In the genomic region with DNA sequence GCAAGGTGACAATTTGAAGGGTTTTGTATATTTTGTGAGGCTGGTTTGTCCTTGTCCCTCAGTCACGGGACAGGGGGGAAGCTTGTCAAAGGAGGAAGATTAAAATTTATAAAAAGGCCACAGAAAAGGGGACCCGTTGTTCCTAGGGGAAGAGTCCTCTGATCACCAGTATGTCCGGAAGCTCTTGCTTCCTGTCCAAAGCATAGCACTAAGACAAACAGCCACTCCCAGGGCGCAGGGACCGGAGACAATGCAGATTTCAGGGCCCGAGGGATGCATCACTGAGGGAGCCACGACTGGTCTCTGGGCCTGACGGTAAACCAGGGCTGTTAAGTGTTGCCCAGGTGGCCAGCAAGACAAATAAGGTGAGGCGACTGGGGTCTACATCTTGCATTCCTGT, we compare ENCODE assay signal across 23 cellular contexts.
DNase-seq lines count a peak whose midpoint lies in the region; ATAC-seq, FAIRE-seq and TF ChIP-seq lines count a peak whose summit lies in the region.
"Had no signal": no experiment of that assay in that cellular context is flagged by ENCODE, and none has a peak within 500 bp of the region (broad histone marks: within the 10 kb centered on the region; RNA-seq: fewer than 3 reads in every experiment).

No MANE protein-coding gene starts in this region.

- no peaks in the 10 kb centered on the region for H3K4me1 ChIP-seq in right lobe of liver
- H3K4me1 ChIP-seq in HepG2 (ENCODE audit: insufficient read depth, low read length): no peaks in the 10 kb centered on the region
- peaks cover 0 to 11% of the 10 kb centered on the region in 2 donors for H3K4me1 ChIP-seq in left lung

- TF ChIP-seq RAD21 in HepG2 (CRISPR knock-in tag; IDR thresholded peaks at IDR 0.05): no peak

- CTCF ChIA-PET in HepG2 (lab: Yijun Ruan, JAX; ENCODE audit: low intra/inter-chr PET ratio, low total read pairs): no interaction called here

- in situ Hi-C loops in HepG2 (cut with HindIII; ENCODE audit: extremely low pct_ligation_motif_present, low pct_unique_long_range_greater_than_20kb): no loop called here

- H3K4me3 ChIP-seq in right lobe of liver: no peak overlapping the region
- no peak overlapping the region for H3K4me3 ChIP-seq in HepG2 (replicated peaks in 1 of 3; ENCODE audit: insufficient read depth in 1 of 3, low read depth in 2 of 3, low read length in 3 of 3)
- H3K4me3 ChIP-seq in left lung: no peak overlapping the region

- H3K27ac ChIP-seq in right lobe of liver (no peak overlapping the region), HepG2 (ENCODE audit: extremely low read length, insufficient read depth, low read length) (no peak overlapping the region), left lung (no peak overlapping the region)

- no peak overlapping the region for H3K9ac ChIP-seq in HepG2 (ENCODE audit: insufficient read depth, low read depth, low read length)

- TF ChIP-seq POLR2A in right lobe of liver (IDR thresholded peaks at IDR 0.05): no peak
- no peak for TF ChIP-seq POLR2A in HepG2 (IDR thresholded peaks at IDR 0.05; ENCODE audit: insufficient read depth in 1 of 2, low read depth in 2 of 2, low read length in 2 of 2)

- POLR2A ChIA-PET in HepG2 (lab: Yijun Ruan, JAX): no interaction called here

- H3K9me3 ChIP-seq in right lobe of liver (no peaks in the 10 kb centered on the region), HepG2 (ENCODE audit: low read length) (no peaks in the 10 kb centered on the region), left lung (no peaks in the 10 kb centered on the region)

- no peak for TF ChIP-seq EP300 in HepG2 (IDR thresholded peaks at IDR 0.05; ENCODE audit: low read depth in 2 of 2, low read length in 2 of 2)
- no peak for TF ChIP-seq EP300 in HepG2 (CRISPR knock-in tag; IDR thresholded peaks at IDR 0.05; ENCODE audit: borderline replicate concordance)

- H2AFZ ChIP-seq in HepG2 (ENCODE audit: low read length): no peak overlapping the region

- no TSS peak for BruUV-seq in HepG2 (replicated peaks; lab: Mats Ljungman, UMichigan)

- no peak overlapping the region for H3K4me2 ChIP-seq in HepG2 (ENCODE audit: low read depth, low read length)

- H3K27me3 ChIP-seq in right lobe of liver (no peaks in the 10 kb centered on the region), HepG2 (ENCODE audit: control insufficient read depth in 1 of 2, insufficient read depth in 2 of 2, low read length in 2 of 2) (no peaks in the 10 kb centered on the region), left lung (no peaks in the 10 kb centered on the region)

- DNase-seq in right lobe of liver: peak in 1 of 3 donors; percentile 57
- DNase-seq in HepG2 (ENCODE audit: low spot score): no peak
- DNase-seq in islet precursor cell: peak; percentile 56
- DNase-seq in sciatic nerve (ENCODE audit: low spot score): no peak
- no peak for DNase-seq in left lung
- DNase-seq in activated CD4-positive, CD25-positive, alpha-beta regulatory T cell treated with anti-CD3 and anti-CD28 coated beads, Interleukin-2, amount 50 U/mL, for 72 hours: no peak
- DNase-seq in iPS-NIHi7 (ENCODE audit: extremely low spot score): no peak
- DNase-seq in DMS 273 treated with DMSO at 0.1 percent for 48 hours (lab: John Stamatoyannopoulos, UW): no peak
- DNase-seq: AML-193; C1 segment of cervical spinal cord; CD8-positive, alpha-beta T cell; DMS153; GOT3; HCEC 1CT; NCI-H1105 treated with DMSO at 0.1 percent for 48 hours; NCI-H1694; NCI-H2081; NCI-H2171; NCI-H526; OCI-M1 had no signal

- ATAC-seq in right lobe of liver (peak; percentile 67 to 81 (median 70)), HepG2 (no peak), sciatic nerve (peak; percentile 56), left lung (no peak)
- ATAC-seq: CD8-positive, alpha-beta T cell had no signal

- FAIRE-seq in HepG2 (lab: Jason Lieb, UNC): no peak
- FAIRE-seq: G401.6, GM18507, RCC 7860 had no signal

- intact Hi-C loops in right lobe of liver (cut with DNase I) (no loop called here), HepG2 (cut with micrococcal nuclease; ENCODE audit: unreplicated experiment) (no loop called here), sciatic nerve (cut with DNase I) (no loop called here), left lung (cut with DNase I) (no loop called here)

- no peaks in the 10 kb centered on the region for H4K20me1 ChIP-seq in HepG2 (ENCODE audit: insufficient read depth, low read length)

- no peaks in the 10 kb centered on the region for H3K79me2 ChIP-seq in HepG2 (ENCODE audit: insufficient read depth, low read length)

- 59% methylated on average over 7 of the region's 9 CpGs for WGBS in right lobe of liver (ENCODE audit: insufficient coverage, low coverage, low lambda C conversion rate, missing lambda C conversion rate)
- 25% methylated on average over 7 of the region's 9 CpGs for WGBS in HepG2 (ENCODE audit: low lambda C conversion rate)

- TF ChIP-seq CTCF in right lobe of liver (IDR thresholded peaks at IDR 0.05): no peak
- no peak for TF ChIP-seq CTCF in HepG2 (CRISPR knock-in tag; IDR thresholded peaks at IDR 0.05)
- no peak for TF ChIP-seq CTCF in left lung (IDR thresholded peaks at IDR 0.05)

- H3K36me3 ChIP-seq in right lobe of liver (no peaks in the 10 kb centered on the region), HepG2 (replicated peaks in 1 of 2; ENCODE audit: control insufficient read depth in 1 of 2, insufficient read depth in 2 of 2, low read length in 2 of 2) (no peaks in the 10 kb centered on the region), left lung (no peaks in the 10 kb centered on the region)

TF ChIP-seq in HepG2, 621 proteins besides CTCF, POLR2A, EP300 and RAD21:
- TF ChIP-seq ZBTB21 (CRISPR knock-in tag; IDR thresholded peaks at IDR 0.05) (no peak), CENPT (CRISPR knock-in tag; IDR thresholded peaks at IDR 0.05; ENCODE audit: low read depth) (no peak), CHD4 (IDR thresholded peaks at IDR 0.05; ENCODE audit: borderline replicate concordance, low read length) (no peak), ZFP1 (CRISPR knock-in tag; IDR thresholded peaks at IDR 0.05) (no peak), NR2C2 (CRISPR knock-in tag; IDR thresholded peaks at IDR 0.05; ENCODE audit: borderline replicate concordance) (no peak), PBX2 (CRISPR knock-in tag; IDR thresholded peaks at IDR 0.05) (no peak), ZNF343 (CRISPR knock-in tag; IDR thresholded peaks at IDR 0.05) (no peak), IRF2 (CRISPR knock-in tag; IDR thresholded peaks at IDR 0.05) (no peak)
- TF ChIP-seq, protein P1, sequence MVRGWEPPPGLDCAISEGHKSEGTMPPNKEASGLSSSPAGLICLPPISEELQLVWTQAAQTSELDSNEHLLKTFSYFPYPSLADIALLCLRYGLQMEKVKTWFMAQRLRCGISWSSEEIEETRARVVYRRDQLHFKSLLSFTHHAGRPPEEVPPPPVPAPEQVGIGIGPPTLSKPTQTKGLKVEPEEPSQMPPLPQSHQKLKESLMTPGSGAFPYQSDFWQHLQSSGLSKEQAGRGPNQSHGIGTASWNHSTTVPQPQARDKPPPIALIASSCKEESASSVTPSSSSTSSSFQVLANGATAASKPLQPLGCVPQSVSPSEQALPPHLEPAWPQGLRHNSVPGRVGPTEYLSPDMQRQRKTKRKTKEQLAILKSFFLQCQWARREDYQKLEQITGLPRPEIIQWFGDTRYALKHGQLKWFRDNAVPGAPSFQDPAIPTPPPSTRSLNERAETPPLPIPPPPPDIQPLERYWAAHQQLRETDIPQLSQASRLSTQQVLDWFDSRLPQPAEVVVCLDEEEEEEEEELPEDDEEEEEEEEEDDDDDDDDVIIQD (CRISPR knock-in tag; IDR thresholded peaks at IDR 0.05; ENCODE audit: low read depth): no peak
TF ChIP-seq in HepG2: peak in this region for 0.

Comparison
In these comparisons a context has a peak if more than half of its experiments do, and no peak if none do; other contexts are left out.
1. ATAC-seq: peak in right lobe of liver (4 of 4) and sciatic nerve (single experiment); none in HepG2 (single experiment) and left lung (single experiment).